In the genomic region with DNA sequence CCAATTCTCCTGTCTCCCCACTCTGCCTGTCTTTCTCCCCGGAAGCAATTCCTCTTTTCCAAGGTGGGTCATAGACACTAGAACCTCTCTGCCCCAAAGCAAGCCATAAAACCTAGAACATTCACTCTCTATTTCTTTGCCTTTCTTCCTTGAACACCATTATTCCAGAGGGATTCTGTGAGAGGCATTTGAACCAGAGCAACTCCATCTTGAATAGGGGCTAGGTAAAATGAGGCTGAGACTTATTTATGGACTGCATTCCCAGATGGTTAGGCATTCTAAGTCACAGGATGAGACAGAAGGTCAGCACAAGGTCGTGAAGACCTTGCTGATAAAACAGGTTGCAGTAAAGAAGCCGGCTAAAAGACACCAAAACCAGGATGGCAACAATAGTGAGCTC, we compare ENCODE assay signal across 40 cellular contexts.
"Had no signal": no experiment of that assay in that cellular context is flagged by ENCODE, and none has a peak within 500 bp of the region (broad histone marks: within the 10 kb centered on the region; RNA-seq: fewer than 3 reads in every experiment).

No MANE protein-coding gene starts in this region.

- H3K36me3 Mint-ChIP-seq: activated naive CD4-positive, alpha-beta T cell treated with anti-CD3 and anti-CD28 coated beads, Interleukin-2, amount 10 ng/mL, durations not matched to agents 7 days and 5 days; activated naive CD4-positive, alpha-beta T cell treated with anti-CD3 and anti-CD28 coated beads, Interleukin-2, amount 50 U/mL, for 24 hours; activated naive CD4-positive, alpha-beta T cell treated with anti-CD3 and anti-CD28 coated beads, Interleukin-2, amount 50 U/mL, for 72 hours; activated naive CD8-positive, alpha-beta T cell treated with anti-CD3 and anti-CD28 coated beads for 36 hours; brain had no signal

- H3K27ac Mint-ChIP-seq: activated naive CD4-positive, alpha-beta T cell treated with anti-CD3 and anti-CD28 coated beads for 36 hours; activated naive CD4-positive, alpha-beta T cell treated with anti-CD3 and anti-CD28 coated beads, Interleukin-2, amount 10 ng/mL, durations not matched to agents 7 days and 5 days; activated naive CD4-positive, alpha-beta T cell treated with anti-CD3 and anti-CD28 coated beads, Interleukin-2, amount 50 U/mL, for 24 hours; activated naive CD4-positive, alpha-beta T cell treated with anti-CD3 and anti-CD28 coated beads, Interleukin-2, amount 50 U/mL, for 72 hours; activated naive CD8-positive, alpha-beta T cell; activated naive CD8-positive, alpha-beta T cell treated with anti-CD3 and anti-CD28 coated beads for 36 hours; activated naive CD8-positive, alpha-beta T cell treated with anti-CD3 and anti-CD28 coated beads, Interleukin-2, amount 10 ng/mL, durations not matched to agents 7 days and 5 days; activated naive CD8-positive, alpha-beta T cell treated with anti-CD3 and anti-CD28 coated beads, Interleukin-2, amount 50 U/mL, for 24 hours; activated T-cell treated with anti-CD3 and anti-CD28 coated beads, Interleukin-2, amount 50 U/mL, for 24 hours; activated T-cell treated with anti-CD3 and anti-CD28 coated beads, Interleukin-2, amount 50 U/mL, for 72 hours; activated T-helper 1 cell treated with anti-CD3 and anti-CD28 coated beads, Interleukin-12 subunit alpha, Interleukin-12 subunit beta, Interleukin-2, Interleukin-4 antibody, amounts not matched to agents 30 ng/mL and 10 ng/mL and 1 ng/mL, durations not matched to agents 14 hours and 24 hours and 36 hours; activated T-helper 17 cell treated with anti-CD3 and anti-CD28 coated beads, Interleukin-2, amount 50 U/mL, for 72 hours; activated T-helper 2 cell treated with anti-CD3 and anti-CD28 coated beads, Interferon-gamma antibody, Interleukin-2, Interleukin-4, amounts not matched to agents 10 μg/mL and 5 μg/mL and 100 μg/mL, durations not matched to agents 14 hours and 24 hours and 36 hours; brain had no signal

- H3K9me3 ChIP-seq: adrenal gland, ascending aorta, body of pancreas had no signal

- ATAC-seq: activated naive CD4-positive, alpha-beta T cell treated with anti-CD3 and anti-CD28 coated beads, Interleukin-2, amount 50 U/mL, for 72 hours; activated naive CD8-positive, alpha-beta T cell treated with anti-CD3 and anti-CD28 coated beads, Interleukin-2, amount 50 U/mL, for 24 hours; activated T-cell treated with anti-CD3 and anti-CD28 coated beads, Interleukin-2, amount 50 U/mL, for 4 hours; activated T-cell treated with anti-CD3 and anti-CD28 coated beads, Interleukin-2, amount 50 U/mL, for 72 hours; activated T-helper 17 cell treated with anti-CD3 and anti-CD28 coated beads, Interleukin-2, amount 50 U/mL, for 72 hours; body of pancreas had no signal

- H3K27me3 ChIP-seq: adrenal gland, ascending aorta, body of pancreas, brain microvascular endothelial cell, breast epithelium, cardiac muscle cell had no signal

- FAIRE-seq: astrocyte, bronchial epithelial cell had no signal

- H3K4me3 Mint-ChIP-seq: activated naive CD4-positive, alpha-beta T cell treated with anti-CD3 and anti-CD28 coated beads for 36 hours; activated naive CD4-positive, alpha-beta T cell treated with anti-CD3 and anti-CD28 coated beads, Interleukin-2, amount 10 ng/mL, durations not matched to agents 7 days and 5 days; activated naive CD4-positive, alpha-beta T cell treated with anti-CD3 and anti-CD28 coated beads, Interleukin-2, amount 50 U/mL, for 24 hours; activated naive CD8-positive, alpha-beta T cell; activated naive CD8-positive, alpha-beta T cell treated with anti-CD3 and anti-CD28 coated beads for 36 hours; activated naive CD8-positive, alpha-beta T cell treated with anti-CD3 and anti-CD28 coated beads, Interleukin-2, amount 10 ng/mL, durations not matched to agents 7 days and 5 days; activated naive CD8-positive, alpha-beta T cell treated with anti-CD3 and anti-CD28 coated beads, Interleukin-2, amount 50 U/mL, for 24 hours; activated T-cell treated with anti-CD3 and anti-CD28 coated beads, Interleukin-2, amount 50 U/mL, for 24 hours; activated T-cell treated with anti-CD3 and anti-CD28 coated beads, Interleukin-2, amount 50 U/mL, for 4 hours; activated T-cell treated with anti-CD3 and anti-CD28 coated beads, Interleukin-2, amount 50 U/mL, for 72 hours; activated T-helper 1 cell treated with anti-CD3 and anti-CD28 coated beads, Interleukin-12 subunit alpha, Interleukin-12 subunit beta, Interleukin-2, Interleukin-4 antibody, amounts not matched to agents 30 ng/mL and 10 ng/mL and 1 ng/mL, durations not matched to agents 14 hours and 24 hours and 36 hours; activated T-helper 17 cell treated with anti-CD3 and anti-CD28 coated beads, Interleukin-2, amount 50 U/mL, for 72 hours; brain; central memory CD8-positive, alpha-beta T cell had no signal

- H3K4me1 ChIP-seq: adrenal gland, ascending aorta, body of pancreas, breast epithelium had no signal

- H3K27ac ChIP-seq: adrenal gland, ascending aorta, body of pancreas, brain microvascular endothelial cell, breast epithelium, cardiac muscle cell had no signal

- H3K4me3 ChIP-seq: adrenal gland, ascending aorta, body of pancreas, breast epithelium, cardiac muscle cell had no signal

- H3K4me1 Mint-ChIP-seq: activated naive CD4-positive, alpha-beta T cell treated with anti-CD3 and anti-CD28 coated beads, Interleukin-2, amount 10 ng/mL, durations not matched to agents 7 days and 5 days; activated naive CD4-positive, alpha-beta T cell treated with anti-CD3 and anti-CD28 coated beads, Interleukin-2, amount 50 U/mL, for 24 hours; activated naive CD8-positive, alpha-beta T cell treated with anti-CD3 and anti-CD28 coated beads for 36 hours; activated naive CD8-positive, alpha-beta T cell treated with anti-CD3 and anti-CD28 coated beads, Interleukin-2, amount 10 ng/mL, durations not matched to agents 7 days and 5 days; activated naive CD8-positive, alpha-beta T cell treated with anti-CD3 and anti-CD28 coated beads, Interleukin-2, amount 50 U/mL, for 24 hours; activated T-helper 17 cell treated with anti-CD3 and anti-CD28 coated beads, Interleukin-2, amount 50 U/mL, for 72 hours; brain; central memory CD8-positive, alpha-beta T cell had no signal

- H3K36me3 ChIP-seq: adrenal gland, ascending aorta, brain microvascular endothelial cell, breast epithelium, cardiac muscle cell had no signal

- H3K9me3 Mint-ChIP-seq: activated naive CD4-positive, alpha-beta T cell treated with anti-CD3 and anti-CD28 coated beads for 36 hours; activated naive CD4-positive, alpha-beta T cell treated with anti-CD3 and anti-CD28 coated beads, Interleukin-2, amount 50 U/mL, for 24 hours; activated naive CD4-positive, alpha-beta T cell treated with anti-CD3 and anti-CD28 coated beads, Interleukin-2, amount 50 U/mL, for 72 hours; activated naive CD8-positive, alpha-beta T cell treated with anti-CD3 and anti-CD28 coated beads for 36 hours; activated naive CD8-positive, alpha-beta T cell treated with anti-CD3 and anti-CD28 coated beads, Interleukin-2, amount 10 ng/mL, durations not matched to agents 7 days and 5 days; activated naive CD8-positive, alpha-beta T cell treated with anti-CD3 and anti-CD28 coated beads, Interleukin-2, amount 50 U/mL, for 24 hours; activated T-cell treated with anti-CD3 and anti-CD28 coated beads, Interleukin-2, amount 50 U/mL, for 24 hours; activated T-cell treated with anti-CD3 and anti-CD28 coated beads, Interleukin-2, amount 50 U/mL, for 4 hours; activated T-cell treated with anti-CD3 and anti-CD28 coated beads, Interleukin-2, amount 50 U/mL, for 72 hours; activated T-helper 1 cell treated with anti-CD3 and anti-CD28 coated beads, Interleukin-12 subunit alpha, Interleukin-12 subunit beta, Interleukin-2, Interleukin-4 antibody, amounts not matched to agents 30 ng/mL and 10 ng/mL and 1 ng/mL, durations not matched to agents 14 hours and 24 hours and 36 hours; activated T-helper 17 cell treated with anti-CD3 and anti-CD28 coated beads, Interleukin-2, amount 50 U/mL, for 72 hours; activated T-helper 2 cell treated with anti-CD3 and anti-CD28 coated beads, Interferon-gamma antibody, Interleukin-2, Interleukin-4, amounts not matched to agents 10 μg/mL and 5 μg/mL and 100 μg/mL, durations not matched to agents 14 hours and 24 hours and 36 hours; central memory CD8-positive, alpha-beta T cell had no signal

- DNase-seq: activated effector memory CD4-positive, alpha-beta T cell treated with anti-CD3 and anti-CD28 coated beads, Interleukin-2, amount 50 U/mL, for 16 hours; activated effector memory CD4-positive, alpha-beta T cell treated with Interleukin-2 at 50 U/mL for 16 hours; activated gamma-delta T cell; activated gamma-delta T cell treated with Interleukin-2 at 50 U/mL for 16 hours; activated naive CD4-positive, alpha-beta T cell; activated naive CD4-positive, alpha-beta T cell treated with anti-CD3 and anti-CD28 coated beads for 36 hours; activated naive CD4-positive, alpha-beta T cell treated with anti-CD3 and anti-CD28 coated beads, Interleukin-2, amount 10 ng/mL, durations not matched to agents 7 days and 5 days; activated naive CD4-positive, alpha-beta T cell treated with anti-CD3 and anti-CD28 coated beads, Interleukin-2, amount 50 U/mL, for 16 hours; activated naive CD4-positive, alpha-beta T cell treated with Interleukin-2 at 50 U/mL for 16 hours; activated naive CD8-positive, alpha-beta T cell treated with anti-CD3 and anti-CD28 coated beads for 36 hours; activated naive CD8-positive, alpha-beta T cell treated with anti-CD3 and anti-CD28 coated beads, Interleukin-2, amount 10 ng/mL, durations not matched to agents 7 days and 5 days; activated naive CD8-positive, alpha-beta T cell treated with anti-CD3 and anti-CD28 coated beads, Interleukin-2, amount 50 U/mL, for 24 hours; activated T-cell treated with anti-CD3 and anti-CD28 coated beads, Interleukin-2, amount 50 U/mL, for 1 hour; activated T-cell treated with anti-CD3 and anti-CD28 coated beads, Interleukin-2, amount 50 U/mL, for 24 hours; activated T-cell treated with anti-CD3 and anti-CD28 coated beads, Interleukin-2, amount 50 U/mL, for 4 hours; activated T-cell treated with anti-CD3 and anti-CD28 coated beads, Interleukin-2, amount 50 U/mL, for 48 hours; activated T-cell treated with anti-CD3 and anti-CD28 coated beads, Interleukin-2, amount 50 U/mL, for 72 hours; adrenal gland; amniotic stem cell; amygdala; anterior cingulate cortex; aorta; body of pancreas; brain microvascular endothelial cell; caudate nucleus; central memory CD4-positive, alpha-beta T cell; cerebellar nuclear complex had no signal
